In the genomic region with DNA sequence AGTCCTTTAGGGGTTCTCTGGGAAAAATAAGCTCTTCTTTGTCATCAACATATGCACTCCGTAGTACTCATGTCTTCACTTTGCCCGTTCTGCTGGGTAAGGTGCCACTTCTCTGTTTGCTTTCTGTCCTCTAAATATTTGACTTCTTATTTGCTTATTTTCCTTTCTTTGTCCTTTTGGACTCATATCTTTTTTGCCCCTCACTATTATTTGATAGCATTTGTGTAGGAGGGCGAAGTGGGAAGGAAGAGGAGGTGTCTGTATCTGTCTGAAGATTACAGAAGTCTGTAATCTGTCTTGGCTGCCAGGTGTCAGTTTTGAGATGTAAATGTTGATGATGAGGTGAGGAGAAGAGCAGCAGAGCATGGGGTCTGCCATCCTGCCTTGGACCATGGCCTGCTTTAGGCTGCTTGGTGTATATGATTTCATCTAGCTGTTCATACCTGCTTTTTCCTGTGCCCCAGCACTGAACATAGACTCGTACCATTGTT, we compare ENCODE assay signal across 23 cellular contexts. TPM values are rescaled to one million over a fixed set of nuclear protein-coding genes. Genes with fewer than 3 reads are reported as not detected.
DNase-seq lines count a peak whose midpoint lies in the region; ATAC-seq, FAIRE-seq and TF ChIP-seq lines count a peak whose summit lies in the region.
"Had no signal": no experiment of that assay in that cellular context is flagged by ENCODE, and none has a peak within 500 bp of the region (broad histone marks: within the 10 kb centered on the region; RNA-seq: fewer than 3 reads in every experiment).

No MANE protein-coding gene starts in this region.

- H3K36me3 ChIP-seq in CD4-positive, CD25-positive, alpha-beta regulatory T cell (ENCODE audit: control insufficient read depth, insufficient read depth, low read length), result peaks cover 76% of the 10 kb centered on the region

- H3K4me3 Mint-ChIP-seq in CD4-positive, CD25-positive, alpha-beta regulatory T cell, result no peak overlapping the region
- H3K4me3 Mint-ChIP-seq in activated B cell treated with CpG ODN at 0.5 μM for 24 hours, result peak overlapping the region; percentile 45
- H3K4me3 Mint-ChIP-seq in naive thymus-derived CD8-positive, alpha-beta T cell, result no peak overlapping the region
- H3K4me3 Mint-ChIP-seq in mesothelial cell of epicardium, result no peak overlapping the region
- H3K4me3 Mint-ChIP-seq: activated CD8-positive, alpha-beta T cell treated with anti-CD3 and anti-CD28 coated beads for 36 hours; nephron had no signal

- no peak for TF ChIP-seq POLR2A in GM12891 (IDR thresholded peaks at IDR 0.05; ENCODE audit: low read depth, low read length)

- peaks cover 45% of the 10 kb centered on the region for H3K36me3 Mint-ChIP-seq in CD4-positive, CD25-positive, alpha-beta regulatory T cell
- H3K36me3 Mint-ChIP-seq in activated B cell treated with CpG ODN at 0.5 μM for 24 hours (ENCODE audit: low read depth), result peaks cover 85% of the 10 kb centered on the region
- peaks cover 7 to 95% (median 22%) of the 10 kb centered on the region in 3 donors for H3K36me3 Mint-ChIP-seq in naive thymus-derived CD8-positive, alpha-beta T cell
- H3K36me3 Mint-ChIP-seq in mesothelial cell of epicardium, result peaks cover 23% of the 10 kb centered on the region

- ATAC-seq in CD4-positive, CD25-positive, alpha-beta regulatory T cell (ENCODE audit: low read depth in 2 of 2), result no peak
- ATAC-seq in activated B cell treated with CpG ODN at 0.5 μM for 24 hours (ENCODE audit: low read depth), result peak; percentile 65
- no peak for ATAC-seq in naive thymus-derived CD8-positive, alpha-beta T cell
- ATAC-seq: activated CD8-positive, alpha-beta T cell treated with anti-CD3 and anti-CD28 coated beads for 36 hours; GM12878 had no signal

- peaks cover 0 to 2% (median 0%) of the 10 kb centered on the region in 7 donors for H3K9me3 Mint-ChIP-seq in CD4-positive, CD25-positive, alpha-beta regulatory T cell
- H3K9me3 Mint-ChIP-seq in activated B cell treated with CpG ODN at 0.5 μM for 24 hours (no peaks in the 10 kb centered on the region), mesothelial cell of epicardium (no peaks in the 10 kb centered on the region)
- H3K9me3 Mint-ChIP-seq in naive thymus-derived CD8-positive, alpha-beta T cell, result no peaks in the 10 kb centered on the region
- H3K9me3 Mint-ChIP-seq: activated CD8-positive, alpha-beta T cell treated with anti-CD3 and anti-CD28 coated beads for 36 hours; nephron had no signal

- POLR2A ChIA-PET in activated B cell treated with CpG ODN at 0.5 μM for 24 hours (lab: Charles Lee), result interaction anchor here (1.0 to 1.4 kb wide), 2 partner anchors 31 to 33 kb away, joined by 5 read pairs; partner anchors contain the start of gene USPL1
- POLR2A ChIA-PET in naive thymus-derived CD8-positive, alpha-beta T cell (lab: Charles Lee), result no interaction called here

- intact Hi-C loops in activated B cell treated with CpG ODN at 0.5 μM for 24 hours (cut with micrococcal nuclease), result loop anchor here (1.0 to 10.0 kb wide), 3 partner anchors 13 to 156 kb away; no protein-coding TSS in a partner anchor

- TF ChIP-seq CTCF in activated B cell treated with CpG ODN at 0.5 μM for 24 hours (IDR thresholded peaks at IDR 0.05) (no peak), mesothelial cell of epicardium (IDR thresholded peaks at IDR 0.05; ENCODE audit: unreplicated experiment) (no peak)

- H3K4me3 ChIP-seq in CD4-positive, CD25-positive, alpha-beta regulatory T cell (ENCODE audit: low read depth, low read length), result no peak overlapping the region
- H3K4me3 ChIP-seq: GM12878, sigmoid colon, suprapubic skin, vagina had no signal

- no peak overlapping the region for H3K27ac ChIP-seq in CD4-positive, CD25-positive, alpha-beta regulatory T cell (ENCODE audit: insufficient read depth, low read length, poor library complexity, severe bottlenecking)
- H3K27ac ChIP-seq: sigmoid colon, suprapubic skin, vagina had no signal

- CTCF ChIA-PET in activated B cell treated with CpG ODN at 0.5 μM for 24 hours (lab: Charles Lee), result no interaction called here

- no peaks in the 10 kb centered on the region for H3K27me3 Mint-ChIP-seq in CD4-positive, CD25-positive, alpha-beta regulatory T cell
- H3K27me3 Mint-ChIP-seq in activated B cell treated with CpG ODN at 0.5 μM for 24 hours (no peaks in the 10 kb centered on the region), mesothelial cell of epicardium (ENCODE audit: low read depth) (no peaks in the 10 kb centered on the region)
- H3K27me3 Mint-ChIP-seq in naive thymus-derived CD8-positive, alpha-beta T cell, result no peaks in the 10 kb centered on the region
- H3K27me3 Mint-ChIP-seq: activated CD8-positive, alpha-beta T cell treated with anti-CD3 and anti-CD28 coated beads for 36 hours had no signal

- FAIRE-seq in GM12891 (lab: Jason Lieb, UNC) (peak; percentile 76), HTR-8/SVneo (lab: Jason Lieb, UNC) (no peak)
- FAIRE-seq: endothelial cell of umbilical vein, GM12878, RCC 7860 had no signal

- no peak for DNase-seq in CD4-positive, CD25-positive, alpha-beta regulatory T cell
- DNase-seq in GM12891 (ENCODE audit: insufficient read length, low spot score) (no peak), activated B cell treated with CpG ODN at 0.5 μM for 24 hours (no peak), HTR-8/SVneo (ENCODE audit: insufficient read length, low spot score) (no peak), GM19240 (ENCODE audit: insufficient read length, low spot score) (no peak), mesothelial cell of epicardium (ENCODE audit: low spot score in 2 of 2, unreplicated experiment in 2 of 2) (no peak)
- no peak for DNase-seq in naive thymus-derived CD8-positive, alpha-beta T cell
- DNase-seq: activated CD8-positive, alpha-beta T cell treated with anti-CD3 and anti-CD28 coated beads for 36 hours; activated T-cell treated with anti-CD3 and anti-CD28 coated beads for 4 hours; anterior cingulate cortex; dermis blood vessel endothelial cell; DMS79; GOT3; NCI-H510A; sigmoid colon; stimulated activated CD8-positive, alpha-beta memory T cell treated with anti-CD3 and anti-CD28 coated beads, Interleukin-4, amount 100 ng/mL, for 48 hours; T-helper 9 cell had no signal

- no peaks in the 10 kb centered on the region for H3K9me3 ChIP-seq in CD4-positive, CD25-positive, alpha-beta regulatory T cell (ENCODE audit: control insufficient read depth in 2 of 2, low read length in 2 of 2)
- H3K9me3 ChIP-seq: sigmoid colon, suprapubic skin, vagina had no signal

- peak overlapping the region in 2 of 3 donors; percentile 47 to 85 for H3K27ac Mint-ChIP-seq in CD4-positive, CD25-positive, alpha-beta regulatory T cell
- peak overlapping the region; percentile 80 for H3K27ac Mint-ChIP-seq in activated B cell treated with CpG ODN at 0.5 μM for 24 hours
- H3K27ac Mint-ChIP-seq in naive thymus-derived CD8-positive, alpha-beta T cell, result peak overlapping the region in 6 of 10 donors; percentile 2 to 61 (median 9)
- no peak overlapping the region for H3K27ac Mint-ChIP-seq in mesothelial cell of epicardium
- H3K27ac Mint-ChIP-seq: nephron had no signal

- H3K4me1 Mint-ChIP-seq in CD4-positive, CD25-positive, alpha-beta regulatory T cell, result peaks cover 31 to 43% (median 37%) of the 10 kb centered on the region in 4 donors
- H3K4me1 Mint-ChIP-seq in activated B cell treated with CpG ODN at 0.5 μM for 24 hours, result peaks cover 25% of the 10 kb centered on the region
- H3K4me1 Mint-ChIP-seq in naive thymus-derived CD8-positive, alpha-beta T cell, result peaks cover 13 to 51% (median 37%) of the 10 kb centered on the region in 4 donors
- H3K4me1 Mint-ChIP-seq in mesothelial cell of epicardium, result no peaks in the 10 kb centered on the region

- peaks cover 9% of the 10 kb centered on the region for H3K4me1 ChIP-seq in CD4-positive, CD25-positive, alpha-beta regulatory T cell (ENCODE audit: control insufficient read depth, insufficient read depth, low read length, poor library complexity, severe bottlenecking)
- H3K4me1 ChIP-seq: suprapubic skin, vagina had no signal

- H3K27me3 ChIP-seq in CD4-positive, CD25-positive, alpha-beta regulatory T cell (ENCODE audit: control insufficient read depth, insufficient read depth, low read length), result no peaks in the 10 kb centered on the region
- H3K27me3 ChIP-seq: sigmoid colon, suprapubic skin, vagina had no signal

TF ChIP-seq in GM12891, 5 proteins besides CTCF, POLR2A, EP300 and RAD21:
- TF ChIP-seq POU2F2 (IDR thresholded peaks at IDR 0.05; ENCODE audit: low read depth, low read length), result no peak
- no peak for TF ChIP-seq SPI1 (IDR thresholded peaks at IDR 0.05; ENCODE audit: low read depth, low read length)
- TF ChIP-seq TAF1 (IDR thresholded peaks at IDR 0.05; ENCODE audit: low read depth, low read length), result no peak
- TF ChIP-seq POLR2AphosphoS5 (IDR thresholded peaks at IDR 0.05; ENCODE audit: low read depth, low read length), result no peak
- TF ChIP-seq PAX5 (IDR thresholded peaks at IDR 0.05; ENCODE audit: insufficient read depth, low read length, severe bottlenecking), result no peak

RNA-seq across cellular contexts. Expression of gene USPL1, which starts 30.8 kb away (rescaled TPM):
- total RNA-seq in CD4-positive, CD25-positive, alpha-beta regulatory T cell, result 37.2 TPM
- 10 to 100 TPM; 11.9 to 19.7 (median 15.6) TPM for polyA plus RNA-seq in CD4-positive, CD25-positive, alpha-beta regulatory T cell
- 5.7 TPM for polyA plus RNA-seq in GM12891 (2012; ENCODE audit: low read depth, missing spikeins)
- 29.1 and 33.6 TPM in 2 replicates for total RNA-seq in activated B cell treated with CpG ODN at 0.5 μM for 24 hours
- total RNA-seq in naive thymus-derived CD8-positive, alpha-beta T cell, result 10 to 100 TPM; 29.2 to 31.1 TPM
- 10 to 100 TPM; 13.4 to 17.6 (median 14.2) TPM for polyA plus RNA-seq in naive thymus-derived CD8-positive, alpha-beta T cell
- 21.4 to 23.1 TPM (median 21.7 TPM) in 3 replicates for total RNA-seq in mesothelial cell of epicardium
